In genomic region chr1:115325876-115326275, GRCh38 we compare ENCODE assay signal across 29 cellular contexts. TPM values are rescaled to one million over a fixed set of nuclear protein-coding genes. Genes with fewer than 3 reads are reported as not detected.
DNase-seq lines count a peak whose midpoint lies in the region; FAIRE-seq and TF ChIP-seq lines count a peak whose summit lies in the region.
"Had no signal": no experiment of that assay in that cellular context is flagged by ENCODE, and none has a peak within 500 bp of the region (broad histone marks: within the 10 kb centered on the region; RNA-seq: fewer than 3 reads in every experiment).

No MANE protein-coding gene starts in this region.

- H3K27me3 Mint-ChIP-seq in HFFc6 (ENCODE audit: insufficient read depth) (peaks cover 5% of the 10 kb centered on the region), astrocyte (ENCODE audit: low read depth, unreplicated experiment) (no peaks in the 10 kb centered on the region)
- H3K27me3 Mint-ChIP-seq in activated T-helper 1 cell treated with anti-CD3 and anti-CD28 coated beads, Interleukin-12 subunit alpha, Interleukin-12 subunit beta, Interleukin-2, Interleukin-4 antibody, amounts not matched to agents 30 ng/mL and 10 ng/mL and 1 ng/mL, durations not matched to agents 14 hours and 24 hours and 36 hours (ENCODE audit: insufficient read depth) = peaks cover 11% of the 10 kb centered on the region

- peak overlapping the region; percentile 97 for H3K27ac Mint-ChIP-seq in HFFc6
- peak overlapping the region; percentile 60 for H3K27ac Mint-ChIP-seq in astrocyte (ENCODE audit: unreplicated experiment)
- no peak overlapping the region for H3K27ac Mint-ChIP-seq in activated T-helper 1 cell treated with anti-CD3 and anti-CD28 coated beads, Interleukin-12 subunit alpha, Interleukin-12 subunit beta, Interleukin-2, Interleukin-4 antibody, amounts not matched to agents 30 ng/mL and 10 ng/mL and 1 ng/mL, durations not matched to agents 14 hours and 24 hours and 36 hours
- H3K27ac Mint-ChIP-seq: activated naive CD4-positive, alpha-beta T cell treated with anti-CD3 and anti-CD28 coated beads, Interleukin-2, amount 50 U/mL, for 24 hours; activated T-cell treated with anti-CD3 and anti-CD28 coated beads, Interleukin-2, amount 50 U/mL, for 72 hours; CD4-positive, alpha-beta T cell; naive B cell had no signal

- H3K79me2 ChIP-seq in astrocyte (ENCODE audit: insufficient read depth, low read length) = peaks cover 25% of the 10 kb centered on the region

- peak overlapping the region; percentile 31 for H2AFZ ChIP-seq in astrocyte (ENCODE audit: low read depth, low read length)

- H3K27me3 ChIP-seq in astrocyte (ENCODE audit: insufficient read depth, low read length) (no peaks in the 10 kb centered on the region), left ventricle myocardium inferior (ENCODE audit: low read depth) (no peaks in the 10 kb centered on the region), spleen (replicated peaks in 1 of 7) (no peaks in the 10 kb centered on the region)
- H3K27me3 ChIP-seq: body of pancreas, pancreas, tibial artery had no signal

- H3K36me3 ChIP-seq in astrocyte (ENCODE audit: insufficient read depth, low read length) (no peaks in the 10 kb centered on the region), left ventricle myocardium inferior (no peaks in the 10 kb centered on the region), spleen (no peaks in the 10 kb centered on the region)
- H3K36me3 ChIP-seq: pancreas, tibial artery had no signal

- no peak overlapping the region for H3K4me3 ChIP-seq in astrocyte (ENCODE audit: insufficient read depth, low read depth, low read length)
- H3K4me3 ChIP-seq in left ventricle myocardium inferior = no peak overlapping the region
- H3K4me3 ChIP-seq in spleen = no peak overlapping the region
- H3K4me3 ChIP-seq: body of pancreas, pancreas, skin epidermis, tibial artery had no signal

- peaks cover 40% of the 10 kb centered on the region for H3K4me1 ChIP-seq in astrocyte (ENCODE audit: insufficient read depth, low read length)
- peaks cover 55% of the 10 kb centered on the region for H3K4me1 ChIP-seq in left ventricle myocardium inferior
- H3K4me1 ChIP-seq in spleen = peaks cover 0 to 5% (median 0%) of the 10 kb centered on the region in 6 donors
- H3K4me1 ChIP-seq: body of pancreas had no signal

- no peaks in the 10 kb centered on the region for H3K9me3 ChIP-seq in astrocyte (ENCODE audit: insufficient read depth, low read depth, low read length)
- H3K9me3 ChIP-seq in left ventricle myocardium inferior (replicated peaks) = no peaks in the 10 kb centered on the region
- no peaks in the 10 kb centered on the region for H3K9me3 ChIP-seq in spleen
- H3K9me3 ChIP-seq: body of pancreas, pancreas, tibial artery had no signal

- peak overlapping the region; percentile 12 for H3K4me2 ChIP-seq in astrocyte (ENCODE audit: low read length)

- H3K36me3 Mint-ChIP-seq in HFFc6 (ENCODE audit: low read depth) (peaks cover 81% of the 10 kb centered on the region), astrocyte (ENCODE audit: low read depth, unreplicated experiment) (peaks cover 10% of the 10 kb centered on the region)
- no peaks in the 10 kb centered on the region for H3K36me3 Mint-ChIP-seq in activated T-helper 1 cell treated with anti-CD3 and anti-CD28 coated beads, Interleukin-12 subunit alpha, Interleukin-12 subunit beta, Interleukin-2, Interleukin-4 antibody, amounts not matched to agents 30 ng/mL and 10 ng/mL and 1 ng/mL, durations not matched to agents 14 hours and 24 hours and 36 hours (ENCODE audit: low read depth)
- H3K36me3 Mint-ChIP-seq: activated naive CD4-positive, alpha-beta T cell treated with anti-CD3 and anti-CD28 coated beads, Interleukin-2, amount 50 U/mL, for 24 hours; naive B cell had no signal

- 48 to 76% (median 65%) methylated on average over 5 of the region's 5 CpGs for WGBS in spleen, 5 donors

- intact Hi-C loops in left ventricle myocardium inferior (cut with micrococcal nuclease) = no loop called here
- intact Hi-C loops in spleen (cut with DNase I; ENCODE audit: low total_unique reads) = no loop called here
- intact Hi-C loops in activated T-helper 1 cell treated with anti-CD3 and anti-CD28 coated beads, Interleukin-12 subunit alpha, Interleukin-12 subunit beta, Interleukin-2, Interleukin-4 antibody, amounts not matched to agents 30 ng/mL and 10 ng/mL and 1 ng/mL, durations not matched to agents 14 hours and 24 hours and 36 hours (cut with micrococcal nuclease) = no loop called here

- H4K20me1 ChIP-seq in astrocyte (ENCODE audit: insufficient read depth, low read length) = no peaks in the 10 kb centered on the region

- H3K9ac ChIP-seq in astrocyte (ENCODE audit: low read length) = no peak overlapping the region

- TF ChIP-seq CTCF in HFFc6 (IDR thresholded peaks at IDR 0.05) (no peak), astrocyte (IDR thresholded peaks at IDR 0.05; ENCODE audit: insufficient read depth, low read depth, low read length) (no peak), left ventricle myocardium inferior (IDR thresholded peaks at IDR 0.05; ENCODE audit: borderline replicate concordance) (no peak), spleen (IDR thresholded peaks at IDR 0.05 in 8 of 11, conservative IDR thresholded peaks at IDR 0.05 in 3 of 11) (no peak)

- H3K4me3 Mint-ChIP-seq in HFFc6 (peak overlapping the region; percentile 67; the same call in 1 of the 2 replicates), astrocyte (ENCODE audit: unreplicated experiment) (no peak overlapping the region)
- H3K4me3 Mint-ChIP-seq in activated T-helper 1 cell treated with anti-CD3 and anti-CD28 coated beads, Interleukin-12 subunit alpha, Interleukin-12 subunit beta, Interleukin-2, Interleukin-4 antibody, amounts not matched to agents 30 ng/mL and 10 ng/mL and 1 ng/mL, durations not matched to agents 14 hours and 24 hours and 36 hours = no peak overlapping the region
- H3K4me3 Mint-ChIP-seq: activated naive CD4-positive, alpha-beta T cell treated with anti-CD3 and anti-CD28 coated beads, Interleukin-2, amount 50 U/mL, for 24 hours; activated T-cell treated with anti-CD3 and anti-CD28 coated beads, Interleukin-2, amount 50 U/mL, for 72 hours; CD4-positive, alpha-beta T cell; naive B cell had no signal

- FAIRE-seq in astrocyte (lab: Jason Lieb, UNC) = no peak
- FAIRE-seq: endometrium, H1, pancreas had no signal

- H3K27ac ChIP-seq in astrocyte (ENCODE audit: low read depth, low read length) (peak overlapping the region; percentile 10), left ventricle myocardium inferior (replicated peaks) (peak overlapping the region; percentile 32), spleen (peak overlapping the region in 5 of 8 donors; percentile 27 to 51 (median 45))
- H3K27ac ChIP-seq: body of pancreas, pancreas had no signal

- DNase-seq in HFFc6 (no peak), astrocyte (ENCODE audit: low read depth) (no peak), left ventricle myocardium inferior (no peak), spleen (no peak), amygdala (lab: John Stamatoyannopoulos, UW) (no peak), NCI-H524 (lab: John Stamatoyannopoulos, UW) (no peak), NOMO-1 treated with dmso at 0.1 percent for 144 hours (lab: John Stamatoyannopoulos, UW; ENCODE audit: unreplicated experiment) (no peak)
- no peak for DNase-seq in activated T-helper 1 cell treated with anti-CD3 and anti-CD28 coated beads, Interleukin-12 subunit alpha, Interleukin-12 subunit beta, Interleukin-2, Interleukin-4 antibody, amounts not matched to agents 30 ng/mL and 10 ng/mL and 1 ng/mL, durations not matched to agents 14 hours and 24 hours and 36 hours (ENCODE audit: low spot score)
- DNase-seq: activated CD4-positive, alpha-beta T cell treated with anti-CD3 and anti-CD28 coated beads for 1 hour; activated T-cell treated with anti-CD3 and anti-CD28 coated beads, Interleukin-2, amount 50 U/mL, for 72 hours; body of pancreas; CD4-positive, alpha-beta T cell; cortex of kidney; DMS153; hippocampal formation; islet precursor cell; Kasumi-1; naive B cell; NCI-H1105; NCI-H2081; NCI-H446; pancreas; stimulated activated CD4-positive, alpha-beta T cell treated with anti-CD3 and anti-CD28 coated beads, Interleukin-2, amount 100 ng/mL, for 48 hours; stimulated activated naive CD4-positive, alpha-beta T cell treated with Interleukin-2 at 50 U/mL for 16 hours; tibial artery had no signal

- H3K4me1 Mint-ChIP-seq in HFFc6 (ENCODE audit: low read depth) (peaks cover 100% of the 10 kb centered on the region), astrocyte (ENCODE audit: low read depth, unreplicated experiment) (peaks cover 66% of the 10 kb centered on the region)
- no peaks in the 10 kb centered on the region for H3K4me1 Mint-ChIP-seq in activated T-helper 1 cell treated with anti-CD3 and anti-CD28 coated beads, Interleukin-12 subunit alpha, Interleukin-12 subunit beta, Interleukin-2, Interleukin-4 antibody, amounts not matched to agents 30 ng/mL and 10 ng/mL and 1 ng/mL, durations not matched to agents 14 hours and 24 hours and 36 hours (ENCODE audit: low read depth)
- H3K4me1 Mint-ChIP-seq: activated naive CD4-positive, alpha-beta T cell treated with anti-CD3 and anti-CD28 coated beads, Interleukin-2, amount 50 U/mL, for 24 hours; naive B cell had no signal

- H3K9me3 Mint-ChIP-seq in HFFc6 (no peaks in the 10 kb centered on the region), astrocyte (ENCODE audit: unreplicated experiment) (peaks cover 3% of the 10 kb centered on the region)
- H3K9me3 Mint-ChIP-seq in activated T-helper 1 cell treated with anti-CD3 and anti-CD28 coated beads, Interleukin-12 subunit alpha, Interleukin-12 subunit beta, Interleukin-2, Interleukin-4 antibody, amounts not matched to agents 30 ng/mL and 10 ng/mL and 1 ng/mL, durations not matched to agents 14 hours and 24 hours and 36 hours = no peaks in the 10 kb centered on the region
- H3K9me3 Mint-ChIP-seq: activated naive CD4-positive, alpha-beta T cell treated with anti-CD3 and anti-CD28 coated beads, Interleukin-2, amount 50 U/mL, for 24 hours; activated T-cell treated with anti-CD3 and anti-CD28 coated beads, Interleukin-2, amount 50 U/mL, for 72 hours; CD4-positive, alpha-beta T cell had no signal

- no peak for TF ChIP-seq POLR2A in spleen (IDR thresholded peaks at IDR 0.05)

RNA-seq across cellular contexts. Expression of gene NGF, which starts 12.2 kb away (rescaled TPM):
- total RNA-seq in HFFc6 (2021; fragmentation: NEBNext Ultra II Directional; extraction: Animal tissue kit (Norgen Biotek cat#: 25700)) = 10 to 100 TPM; 44.4 to 53.8 (median 51.0) TPM
- total RNA-seq in astrocyte (12.5 and 12.9 TPM in 2 replicates), left ventricle myocardium inferior (5.3 TPM), spleen (1 to 10 TPM in 5 of 7 donors, under 1 TPM in 2; 0.34 to 4.6 (median 2.0) TPM)
- polyA plus RNA-seq in spleen = 1 to 10 TPM in 2 of 3 donors, under 1 TPM in 1; 0.76 to 2.9 (median 2.1) TPM
- not detected in 2 replicates for total RNA-seq in activated T-helper 1 cell treated with anti-CD3 and anti-CD28 coated beads, Interleukin-12 subunit alpha, Interleukin-12 subunit beta, Interleukin-2, Interleukin-4 antibody, amounts not matched to agents 30 ng/mL and 10 ng/mL and 1 ng/mL, durations not matched to agents 14 hours and 24 hours and 36 hours
- total RNA-seq: activated T-cell treated with anti-CD3 and anti-CD28 coated beads, Interleukin-2, amount 50 U/mL, for 72 hours; CD4-positive, alpha-beta T cell; H1 had no signal
